In the genomic region with DNA sequence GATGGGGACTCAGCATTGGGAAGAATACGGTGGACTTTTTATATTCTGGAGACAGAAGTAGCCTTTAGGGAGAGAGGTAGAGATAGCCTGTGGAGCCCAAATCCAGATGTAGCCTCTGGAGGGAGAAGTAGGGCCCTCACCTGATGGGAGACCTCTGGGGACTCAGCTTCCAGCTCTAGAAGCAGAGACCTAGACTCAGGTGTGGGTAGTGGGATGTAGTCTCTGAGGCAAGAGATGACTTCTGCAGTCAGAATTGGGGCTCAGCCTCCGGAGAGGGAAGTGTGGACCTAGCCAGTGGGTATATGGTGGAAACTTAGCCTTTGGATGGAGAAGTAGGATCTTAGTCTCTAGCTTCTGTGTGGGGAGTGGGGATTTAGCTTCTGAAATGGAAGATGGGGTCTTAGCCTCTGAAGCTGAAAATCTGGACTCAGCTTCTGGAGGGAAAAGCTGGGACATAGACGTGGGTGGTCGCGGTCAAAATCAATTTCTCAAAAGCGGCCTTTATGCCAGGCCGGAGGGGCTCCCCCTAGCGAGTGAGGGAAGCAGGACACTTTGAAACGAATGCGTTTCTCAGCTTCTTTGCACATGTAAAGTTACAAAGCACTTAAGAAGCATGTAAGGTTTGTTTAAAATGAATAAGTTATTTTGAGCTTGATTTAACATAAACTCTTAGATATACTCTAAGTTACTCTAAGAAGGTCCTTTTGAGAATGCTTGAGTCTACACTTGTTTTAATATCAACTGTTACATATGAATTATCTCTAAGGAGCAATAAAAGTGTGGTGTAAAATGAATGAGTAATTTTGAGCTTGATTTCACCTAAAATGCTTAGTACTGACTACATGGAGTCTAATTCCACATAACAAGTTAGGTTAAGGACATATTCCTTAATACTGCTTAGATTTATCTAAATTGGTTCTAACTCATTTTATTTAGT, we compare ENCODE assay signal across 8 cellular contexts. TPM values are rescaled to one million over a fixed set of nuclear protein-coding genes. Genes with fewer than 3 reads are reported as not detected.
DNase-seq lines count a peak whose midpoint lies in the region; ATAC-seq and TF ChIP-seq lines count a peak whose summit lies in the region.

No MANE protein-coding gene starts in this region.

- WGBS in heart right ventricle, 2 donors, result 18 to 19% methylated on average over 10 of the region's 10 CpGs
- WGBS in smooth muscle cell (ENCODE audit: low lambda C conversion rate), result 17% methylated on average over 10 of the region's 10 CpGs

- H3K27me3 ChIP-seq in heart right ventricle, result peaks cover 0 to 5% (median 0%) of the 10 kb centered on the region in 7 donors
- peaks cover 3% of the 10 kb centered on the region for H3K27me3 ChIP-seq in smooth muscle cell (ENCODE audit: low read depth)

- BruUV-seq in OCI-LY7 (replicated peaks; lab: Mats Ljungman, UMichigan), result no TSS peak

- no peak for DNase-seq in AG09309 (ENCODE audit: low read depth)
- DNase-seq in GM13977 (ENCODE audit: low spot score), result peak; percentile 48
- peak; percentile 58 for DNase-seq in OCI-LY7 (ENCODE audit: low spot score)
- peak in 3 of 4 experiments; percentile 4 to 45 (median 7) for DNase-seq in activated naive CD4-positive, alpha-beta T cell (lab: John Stamatoyannopoulos, UW)
- DNase-seq in heart right ventricle, result peak; percentile 24 to 26
- DNase-seq in smooth muscle cell (lab: John Stamatoyannopoulos, UW; ENCODE audit: unreplicated experiment), result no peak

- H3K4me3 ChIP-seq in AG09309 (ENCODE audit: control insufficient read depth, low read depth, low read length) (no peak overlapping the region), OCI-LY7 (ENCODE audit: low read depth, low read length, poor library complexity, severe bottlenecking) (no peak overlapping the region), heart right ventricle (no peak overlapping the region), smooth muscle cell (no peak overlapping the region)

- peak overlapping the region; percentile 2; the same call in 1 of the 2 replicates for H2AFZ ChIP-seq in OCI-LY7 (ENCODE audit: low read length)
- H2AFZ ChIP-seq in smooth muscle cell (ENCODE audit: low read depth), result no peak overlapping the region

- H3K27ac ChIP-seq in OCI-LY7 (ENCODE audit: low read depth, low read length, poor library complexity, severe bottlenecking), result no peak overlapping the region
- H3K27ac ChIP-seq in heart right ventricle, result no peak overlapping the region
- no peak overlapping the region for H3K27ac ChIP-seq in smooth muscle cell (ENCODE audit: low read depth)

- H3K4me1 ChIP-seq in OCI-LY7 (ENCODE audit: insufficient read depth, low read length, poor library complexity, severe bottlenecking), result peaks cover 8% of the 10 kb centered on the region
- peaks cover 0 to 35% (median 6%) of the 10 kb centered on the region in 9 donors for H3K4me1 ChIP-seq in heart right ventricle
- H3K4me1 ChIP-seq in smooth muscle cell (ENCODE audit: low read depth), result no peaks in the 10 kb centered on the region

- no peak overlapping the region for H3K9ac ChIP-seq in smooth muscle cell (ENCODE audit: low read depth)

- TF ChIP-seq CTCF in AG09309 (IDR thresholded peaks at IDR 0.05; ENCODE audit: control insufficient read depth, insufficient read depth, low read depth, low read length, missing control alignments) (peak; percentile 94), GM13977 (IDR thresholded peaks at IDR 0.05; ENCODE audit: extremely low read depth, insufficient read depth, missing control alignments) (peak; percentile 92), OCI-LY7 (conservative IDR thresholded peaks at IDR 0.05; ENCODE audit: low read length) (peak; percentile 93), heart right ventricle (IDR thresholded peaks at IDR 0.05) (peak; percentile 64 to 90 (median 86)), smooth muscle cell (IDR thresholded peaks at IDR 0.05; ENCODE audit: borderline replicate concordance, insufficient read depth, poor library complexity, severe bottlenecking) (peak; percentile 84)

- H3K79me2 ChIP-seq in OCI-LY7 (ENCODE audit: insufficient read depth, low read depth, low read length), result no peaks in the 10 kb centered on the region
- H3K79me2 ChIP-seq in smooth muscle cell (ENCODE audit: low read depth), result no peaks in the 10 kb centered on the region

- intact Hi-C loops in OCI-LY7 (cut with micrococcal nuclease; ENCODE audit: unreplicated experiment) (loop anchor here (5.0 kb wide), 2 partner anchors 49 to 126 kb away; partner anchors contain the start of gene SNRPB), heart right ventricle (cut with DNase I) (loop anchor here in 6 of 10 donors (5.0 to 10.0 kb wide), 3 partner anchors 123 to 483 kb away; no protein-coding TSS in a partner anchor)

- no peaks in the 10 kb centered on the region for H4K20me1 ChIP-seq in OCI-LY7 (ENCODE audit: insufficient read depth, low read length)
- no peaks in the 10 kb centered on the region for H4K20me1 ChIP-seq in smooth muscle cell (ENCODE audit: low read depth)

- no peak overlapping the region for H3K4me2 ChIP-seq in OCI-LY7 (ENCODE audit: low read length)
- no peak overlapping the region for H3K4me2 ChIP-seq in smooth muscle cell

- POLR2A ChIA-PET in OCI-LY7 (lab: Charles Lee), result interaction anchor here (0.6 to 1.6 kb wide), 6 partner anchors 9 to 173 kb away, joined by 3 to 9 read pairs (median 3); partner anchors contain the start of gene SNRPB

- CTCF ChIA-PET in OCI-LY7 (lab: Charles Lee; ENCODE audit: unreplicated experiment), result no interaction called here

- no peaks in the 10 kb centered on the region for H3F3A ChIP-seq in smooth muscle cell (ENCODE audit: low read depth)

- H3K9me3 ChIP-seq in OCI-LY7 (ENCODE audit: low read length) (no peaks in the 10 kb centered on the region), heart right ventricle (no peaks in the 10 kb centered on the region), smooth muscle cell (replicated peaks; ENCODE audit: low read depth) (no peaks in the 10 kb centered on the region)

- in situ Hi-C loops in GM13977 (cut with MboI; ENCODE audit: low pct_unique_long_range_greater_than_20kb, low sequenced_read_pairs, unreplicated experiment), result no loop called here

- ATAC-seq in heart right ventricle (no peak), GM21825 (IDR thresholded peaks at IDR 0.05; ENCODE audit: unreplicated experiment) (no peak), HG03442 (IDR thresholded peaks at IDR 0.05; ENCODE audit: unreplicated experiment) (no peak)

- H3K9me2 ChIP-seq in OCI-LY7 (ENCODE audit: insufficient read depth, low read length), result no peaks in the 10 kb centered on the region

- H3K36me3 ChIP-seq in OCI-LY7 (ENCODE audit: insufficient read depth, low read length) (no peaks in the 10 kb centered on the region), heart right ventricle (no peaks in the 10 kb centered on the region), smooth muscle cell (ENCODE audit: low read depth) (no peaks in the 10 kb centered on the region)

RNA-seq across cellular contexts. Expression of gene ZNF343, which starts 12.9 kb away (rescaled TPM):
- 7.1 and 10.1 TPM in 2 replicates for total RNA-seq in OCI-LY7 (2014; rRNA removed; shearing (Covaris generic))
- total RNA-seq in OCI-LY7 (2022), result 11.9 and 14.1 TPM in 2 replicates
- total RNA-seq in heart right ventricle, result 1 to 10 TPM; 3.6 to 7.1 (median 5.7) TPM
- 1 to 10 TPM; 3.2 to 4.5 TPM for polyA plus RNA-seq in heart right ventricle
- total RNA-seq in smooth muscle cell, result 2.3 and 5.0 TPM in 2 replicates
- polyA plus RNA-seq in smooth muscle cell, result 4.3 and 5.0 TPM in 2 replicates

RNA-seq across cellular contexts. Expression of gene TMC2, which starts 14.7 kb away (rescaled TPM):
- total RNA-seq in OCI-LY7 (2014; rRNA removed; shearing (Covaris generic)), result not detected in 2 replicates
- total RNA-seq in OCI-LY7 (2022) (not detected in 2 replicates), heart right ventricle (under 1 TPM in 1 of 10 donors, not detected in 9; 0.20 TPM), smooth muscle cell (not detected in 2 replicates)
- polyA plus RNA-seq in heart right ventricle (not detected), smooth muscle cell (not detected in 2 replicates)

RNA-seq across cellular contexts. Expression of gene SNRPB, which starts 51.0 kb away (rescaled TPM):
- 429 and 516 TPM in 2 replicates for total RNA-seq in OCI-LY7 (2014; rRNA removed; shearing (Covaris generic))
- total RNA-seq in OCI-LY7 (2022) (323 and 351 TPM in 2 replicates), heart right ventricle (10 to 100 TPM; 41.4 to 82.1 (median 51.1) TPM), smooth muscle cell (245 and 250 TPM in 2 replicates)
- polyA plus RNA-seq in heart right ventricle (100 to 1,000 TPM in 1 of 2 donors, 10 to 100 TPM in 1; 59.8 to 239 TPM), smooth muscle cell (281 and 296 TPM in 2 replicates)

Comparison
In these comparisons a context has a peak if more than half of its experiments do, and no peak if none do; other contexts are left out.
1. DNase-seq: peak in GM13977 (single experiment), OCI-LY7 (single experiment), activated naive CD4-positive, alpha-beta T cell (3 of 4) and heart right ventricle (2 of 2); none in AG09309 (single experiment) and smooth muscle cell (single experiment).
2. Peak in every context shown above with its lines, with median percentiles within 50 percentile points of each other: CTCF ChIP-seq.